ENCODE assay signal across 14 cellular contexts in genomic region chr4:41095973-41096372, GRCh38.
DNase-seq lines count a peak whose midpoint lies in the region; ATAC-seq and TF ChIP-seq lines count a peak whose summit lies in the region.
"Had no signal": no experiment of that assay in that cellular context is flagged by ENCODE, and none has a peak within 500 bp of the region (broad histone marks: within the 10 kb centered on the region; RNA-seq: fewer than 3 reads in every experiment).

No MANE protein-coding gene starts in this region.

- intact Hi-C loops in thyroid gland (cut with DNase I): no loop called here
- intact Hi-C loops in adrenal gland (cut with DNase I): no loop called here

- TF ChIP-seq POLR2A in thyroid gland (IDR thresholded peaks at IDR 0.05) (no peak), adrenal gland (IDR thresholded peaks at IDR 0.05) (no peak)

- H3K36me3 ChIP-seq in thyroid gland (no peaks in the 10 kb centered on the region), adrenal gland (replicated peaks in 1 of 2) (no peaks in the 10 kb centered on the region)
- H3K36me3 ChIP-seq: ascending aorta had no signal

- TF ChIP-seq CTCF in thyroid gland (IDR thresholded peaks at IDR 0.05) (no peak), adrenal gland (IDR thresholded peaks at IDR 0.05) (no peak)

- H3K27ac ChIP-seq in epithelial cell of prostate (peak overlapping the region; percentile 29), thyroid gland (peak overlapping the region in 2 of 3 donors; percentile 15 to 33), adrenal gland (no peak overlapping the region)
- H3K27ac ChIP-seq: ascending aorta had no signal

- DNase-seq in NCI-H226 (peak; percentile 77), epithelial cell of prostate (ENCODE audit: low read depth, low spot score) (peak; percentile 41), thyroid gland (no peak), adrenal gland (no peak), DMS153 (lab: John Stamatoyannopoulos, UW) (no peak)
- DNase-seq: activated CD4-positive, alpha-beta T cell treated with anti-CD3 and anti-CD28 coated beads for 1 hour; activated T-cell treated with anti-CD3 and anti-CD28 coated beads, Interleukin-2, amount 50 U/mL, for 4 hours; endodermal cell; nephron progenitor cell had no signal

- ATAC-seq in GM19468 (IDR thresholded peaks at IDR 0.05; ENCODE audit: extremely low read depth, unreplicated experiment) (peak; percentile 39), GM18502 (IDR thresholded peaks at IDR 0.05; ENCODE audit: poor library complexity, unreplicated experiment) (no peak)
- ATAC-seq: activated T-cell treated with anti-CD3 and anti-CD28 coated beads, Interleukin-2, amount 50 U/mL, for 4 hours; left lobe of liver; sciatic nerve had no signal

- H3K27me3 ChIP-seq in thyroid gland (no peaks in the 10 kb centered on the region), adrenal gland (no peaks in the 10 kb centered on the region)
- H3K27me3 ChIP-seq: ascending aorta had no signal

- H3K9me3 ChIP-seq in thyroid gland (no peaks in the 10 kb centered on the region), adrenal gland (replicated peaks in 1 of 3) (no peaks in the 10 kb centered on the region)
- H3K9me3 ChIP-seq: ascending aorta had no signal

- WGBS in thyroid gland, 2 donors: 63 to 67% methylated on average over 4 of the region's 4 CpGs
- WGBS in adrenal gland, 4 donors: 87 to 92% (median 90%) methylated on average over 4 of the region's 4 CpGs

- H3K4me3 ChIP-seq in thyroid gland (replicated peaks in 1 of 3): no peak overlapping the region
- no peak overlapping the region for H3K4me3 ChIP-seq in adrenal gland
- H3K4me3 ChIP-seq: ascending aorta had no signal

- H3K4me1 ChIP-seq in thyroid gland (peaks cover 27 to 49% of the 10 kb centered on the region in 2 donors), adrenal gland (replicated peaks in 1 of 2) (peaks cover 3 to 21% of the 10 kb centered on the region in 2 donors)

Comparison
In these comparisons a context has a peak if more than half of its experiments do, and no peak if none do; other contexts are left out.
1. DNase-seq: peak in NCI-H226 (single experiment) and epithelial cell of prostate (single experiment); none in thyroid gland (0 of 2), adrenal gland (0 of 7) and DMS153 (single experiment).
2. H3K27ac ChIP-seq: peak in epithelial cell of prostate (single experiment) and thyroid gland (2 of 3); none in adrenal gland (0 of 5).